In genomic region chr1:43057567-43057966, GRCh38 we compare ENCODE assay signal across 27 cellular contexts.
DNase-seq lines count a peak whose midpoint lies in the region; ATAC-seq and TF ChIP-seq lines count a peak whose summit lies in the region.
"Had no signal": no experiment of that assay in that cellular context is flagged by ENCODE, and none has a peak within 500 bp of the region (broad histone marks: within the 10 kb centered on the region; RNA-seq: fewer than 3 reads in every experiment).

No MANE protein-coding gene starts in this region.

- peaks cover 4% of the 10 kb centered on the region for H3K27me3 Mint-ChIP-seq in activated CD8-positive, alpha-beta memory T cell treated with anti-CD3 and anti-CD28 coated beads, Interleukin-2, amount 10 ng/mL, durations not matched to agents 7 days and 5 days
- H3K27me3 Mint-ChIP-seq in brain (no peaks in the 10 kb centered on the region), mesothelial cell of epicardium (ENCODE audit: low read depth) (no peaks in the 10 kb centered on the region)

- CTCF ChIA-PET in activated CD8-positive, alpha-beta memory T cell treated with anti-CD3 and anti-CD28 coated beads, Interleukin-2, amount 10 ng/mL, durations not matched to agents 7 days and 5 days (lab: Charles Lee): interaction anchor here (2.1 kb wide), 1 partner anchor 144 kb away, joined by 8 read pairs; no protein-coding TSS in a partner anchor

- peaks cover 15% of the 10 kb centered on the region for H3K4me1 ChIP-seq in upper lobe of right lung
- H3K4me1 ChIP-seq: A549, psoas muscle had no signal

- H3K4me3 ChIP-seq in upper lobe of right lung: no peak overlapping the region
- H3K4me3 ChIP-seq: A549, adrenal gland, gastroesophageal sphincter, mucosa of descending colon, psoas muscle had no signal

- no peaks in the 10 kb centered on the region for H3K9me3 ChIP-seq in upper lobe of right lung
- H3K9me3 ChIP-seq: A549, adrenal gland, BE2C, gastroesophageal sphincter, mucosa of descending colon, psoas muscle had no signal

- H3K4me1 Mint-ChIP-seq in activated CD8-positive, alpha-beta memory T cell treated with anti-CD3 and anti-CD28 coated beads, Interleukin-2, amount 10 ng/mL, durations not matched to agents 7 days and 5 days: peaks cover 27% of the 10 kb centered on the region
- H3K4me1 Mint-ChIP-seq in brain (peaks cover 67% of the 10 kb centered on the region), mesothelial cell of epicardium (peaks cover 65% of the 10 kb centered on the region)

- in situ Hi-C loops in KBM-7 (cut with MboI; ENCODE audit: low pct_unique_long_range_greater_than_20kb, low sequenced_read_pairs): loop anchor here (25.0 kb wide), 1 partner anchor 270 kb away; the partner anchor contains the start of gene TMEM269

- no peak for ATAC-seq in activated CD8-positive, alpha-beta memory T cell treated with anti-CD3 and anti-CD28 coated beads, Interleukin-2, amount 10 ng/mL, durations not matched to agents 7 days and 5 days
- no peak for ATAC-seq in upper lobe of right lung
- no peak for ATAC-seq in GM18502 (IDR thresholded peaks at IDR 0.05; ENCODE audit: poor library complexity, unreplicated experiment)
- ATAC-seq: A549, psoas muscle had no signal

- intact Hi-C loops in upper lobe of right lung (cut with DNase I): no loop called here

- H3K27ac Mint-ChIP-seq in activated CD8-positive, alpha-beta memory T cell treated with anti-CD3 and anti-CD28 coated beads, Interleukin-2, amount 10 ng/mL, durations not matched to agents 7 days and 5 days: peak overlapping the region; percentile 2
- H3K27ac Mint-ChIP-seq in brain (peak overlapping the region; percentile 0 to 94 (median 90)), mesothelial cell of epicardium (peak overlapping the region; percentile 83)

- no peaks in the 10 kb centered on the region for H3K36me3 ChIP-seq in upper lobe of right lung
- H3K36me3 ChIP-seq: adrenal gland, BE2C, brain microvascular endothelial cell, gastroesophageal sphincter had no signal

- no peaks in the 10 kb centered on the region for H3K9me3 Mint-ChIP-seq in activated CD8-positive, alpha-beta memory T cell treated with anti-CD3 and anti-CD28 coated beads, Interleukin-2, amount 10 ng/mL, durations not matched to agents 7 days and 5 days (ENCODE audit: low read depth)
- peaks cover 0 to 5% (median 0%) of the 10 kb centered on the region in 5 experiments for H3K9me3 Mint-ChIP-seq in brain
- H3K9me3 Mint-ChIP-seq in mesothelial cell of epicardium: no peaks in the 10 kb centered on the region

- peak overlapping the region; percentile 3 for H3K27ac ChIP-seq in upper lobe of right lung
- H3K27ac ChIP-seq: A549, brain microvascular endothelial cell, psoas muscle had no signal

- H3K27me3 ChIP-seq in upper lobe of right lung: no peaks in the 10 kb centered on the region
- H3K27me3 ChIP-seq: BE2C, brain microvascular endothelial cell had no signal

- TF ChIP-seq CTCF in brain (conservative IDR thresholded peaks at IDR 0.05) (no peak), mesothelial cell of epicardium (IDR thresholded peaks at IDR 0.05; ENCODE audit: unreplicated experiment) (no peak), upper lobe of right lung (IDR thresholded peaks at IDR 0.05) (no peak)

- peaks cover 3% of the 10 kb centered on the region for H3K36me3 Mint-ChIP-seq in activated CD8-positive, alpha-beta memory T cell treated with anti-CD3 and anti-CD28 coated beads, Interleukin-2, amount 10 ng/mL, durations not matched to agents 7 days and 5 days
- H3K36me3 Mint-ChIP-seq in brain (no peaks in the 10 kb centered on the region), mesothelial cell of epicardium (no peaks in the 10 kb centered on the region)

- no peak for DNase-seq in activated CD8-positive, alpha-beta memory T cell treated with anti-CD3 and anti-CD28 coated beads, Interleukin-2, amount 10 ng/mL, durations not matched to agents 7 days and 5 days
- DNase-seq in activated CD8-positive, alpha-beta memory T cell treated with anti-CD3 and anti-CD28 coated beads, Interleukin-2, amount 50 U/mL, for 4 hours: no peak
- DNase-seq in mesothelial cell of epicardium (ENCODE audit: low spot score in 2 of 2, unreplicated experiment in 2 of 2) (no peak), upper lobe of right lung (no peak), RPMI8226 (no peak), KBM-7 (no peak)
- DNase-seq: activated CD4-positive, alpha-beta T cell treated with anti-CD3 and anti-CD28 coated beads, Interleukin-2, amount 50 U/mL, for 1 hour; activated gamma-delta T cell; adrenal gland; BE2C; brain microvascular endothelial cell; effector CD8-positive, alpha-beta T cell; GDM1; H7; islet precursor cell; mucosa of descending colon; NCI-H1092 treated with DMSO at 0.1 percent for 48 hours; NCI-H2029; NCI-H2227 treated with DMSO at 0.1 percent for 48 hours; NCI-H69; psoas muscle; substantia nigra; T-helper 2 cell had no signal

- no peak overlapping the region for H3K4me3 Mint-ChIP-seq in activated CD8-positive, alpha-beta memory T cell treated with anti-CD3 and anti-CD28 coated beads, Interleukin-2, amount 10 ng/mL, durations not matched to agents 7 days and 5 days
- H3K4me3 Mint-ChIP-seq in brain (peak overlapping the region in 3 of 5 experiments; percentile 5 to 10 (median 6)), mesothelial cell of epicardium (no peak overlapping the region)

Comparison
In these comparisons a context has a peak if more than half of its experiments do, and no peak if none do; other contexts are left out.
1. H3K27ac Mint-ChIP-seq: peak in every context shown above with its lines; median percentile 90 in brain; 83 in mesothelial cell of epicardium; 2 in activated CD8-positive, alpha-beta memory T cell treated with anti-CD3 and anti-CD28 coated beads, Interleukin-2, amount 10 ng/mL, durations not matched to agents 7 days and 5 days.
2. H3K4me3 Mint-ChIP-seq: peak in brain (3 of 5); none in activated CD8-positive, alpha-beta memory T cell treated with anti-CD3 and anti-CD28 coated beads, Interleukin-2, amount 10 ng/mL, durations not matched to agents 7 days and 5 days (single experiment) and mesothelial cell of epicardium (single experiment).